In the genomic region with DNA sequence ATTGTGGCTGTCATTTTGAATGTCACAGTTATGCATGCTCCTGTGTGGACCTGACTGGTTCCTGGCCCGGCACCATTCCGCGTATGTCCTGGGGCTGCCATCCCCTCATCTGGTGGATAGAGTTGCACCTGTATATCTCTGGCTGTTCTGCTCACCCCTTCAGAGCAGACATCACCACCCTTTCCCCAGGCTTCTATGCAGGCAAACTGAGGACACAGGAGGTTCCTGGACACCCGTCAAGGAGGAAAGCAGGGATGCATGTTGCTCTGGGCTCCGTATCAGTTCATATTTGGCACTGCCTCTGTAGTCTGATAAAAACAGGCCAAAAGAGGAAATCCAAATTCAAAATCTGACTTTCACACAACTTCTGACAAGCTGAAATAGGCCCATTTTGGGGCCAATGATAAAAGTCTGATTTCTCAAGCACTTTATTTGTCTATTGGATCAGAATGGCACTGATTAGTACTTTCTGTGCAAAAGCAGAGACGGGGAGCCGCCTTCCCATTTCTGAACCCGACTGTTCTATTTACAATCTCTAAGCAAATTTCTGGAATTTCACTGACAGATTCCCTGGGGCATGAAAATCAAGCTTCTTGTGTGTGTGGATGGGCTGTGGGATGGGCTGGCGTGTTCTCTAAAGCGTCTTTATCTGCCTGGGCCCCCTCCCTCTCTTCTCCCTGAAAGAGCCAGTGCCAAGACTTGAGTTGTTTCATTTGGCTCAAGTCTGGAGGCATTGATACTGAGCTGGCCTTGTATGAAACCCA, we compare ENCODE assay signal across 1 cellular context.
TF ChIP-seq lines count a peak whose summit lies in the region.

No MANE protein-coding gene starts in this region.

TF ChIP-seq in H1, 55 proteins besides CTCF, POLR2A, EP300 and RAD21 (continued from another document):
- TF ChIP-seq ZNF274 (IDR thresholded peaks at IDR 0.05; ENCODE audit: borderline replicate concordance, extremely low read depth, low read length) (no peak), JUND (IDR thresholded peaks at IDR 0.05; ENCODE audit: low read length) (no peak), EZH2 (IDR thresholded peaks at IDR 0.05; ENCODE audit: low read depth, low read length, severe bottlenecking) (no peak), SP1 (IDR thresholded peaks at IDR 0.05; ENCODE audit: low read depth, low read length) (no peak), SIX5 (IDR thresholded peaks at IDR 0.05; ENCODE audit: low read depth, low read length) (no peak), FOSL1 (IDR thresholded peaks at IDR 0.05; ENCODE audit: insufficient read depth, low read depth, low read length) (no peak), TAF7 (optimal IDR thresholded peaks at IDR 0.05; ENCODE audit: borderline replicate concordance, low read depth, low read length) (no peak), RBBP5 (IDR thresholded peaks at IDR 0.05; ENCODE audit: borderline replicate concordance, low read depth, low read length) (no peak), YY1 (IDR thresholded peaks at IDR 0.05; ENCODE audit: low read depth, low read length) (no peak), KDM1A (IDR thresholded peaks at IDR 0.05; ENCODE audit: borderline replicate concordance, low read length) (no peak), POU5F1 (IDR thresholded peaks at IDR 0.05; ENCODE audit: low read depth, low read length) (no peak), HDAC6 (IDR thresholded peaks at IDR 0.05; ENCODE audit: low read depth, low read length) (no peak), NANOG (IDR thresholded peaks at IDR 0.05; ENCODE audit: insufficient read depth, low read depth, low read length, poor library complexity, severe bottlenecking) (no peak)
